4 cellular contexts compared by ENCODE assay signal in the genomic region with DNA sequence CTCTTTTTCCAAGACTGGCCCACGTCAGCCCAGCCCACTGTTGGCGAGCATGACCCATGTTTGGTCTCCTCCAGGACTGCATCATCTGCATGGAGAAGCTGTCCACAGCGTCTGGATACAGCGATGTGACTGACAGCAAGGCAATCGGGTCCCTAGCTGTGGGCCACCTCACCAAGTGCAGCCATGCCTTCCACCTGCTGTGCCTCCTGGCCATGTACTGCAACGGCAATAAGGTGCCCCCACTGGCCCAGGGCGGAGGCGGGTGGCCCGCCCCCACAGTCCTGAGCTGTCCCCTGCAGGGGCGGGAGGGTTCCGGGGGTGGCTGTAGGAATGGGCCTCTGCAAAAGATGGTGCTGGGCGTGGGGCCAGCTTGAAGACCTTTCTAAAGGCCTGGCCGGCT. TPM values are rescaled to one million over a fixed set of nuclear protein-coding genes. Genes with fewer than 3 reads are reported as not detected.
"Had no signal": no experiment of that assay in that cellular context is flagged by ENCODE, and none has a peak within 500 bp of the region (broad histone marks: within the 10 kb centered on the region; RNA-seq: fewer than 3 reads in every experiment).

No MANE protein-coding gene starts in this region.

RNA-seq across cellular contexts. Expression of a gene that starts 40.9 kb away (rescaled TPM):
- total RNA-seq: activated T-helper 1 cell treated with anti-CD3 and anti-CD28 coated beads, Interleukin-12 subunit alpha, Interleukin-12 subunit beta, Interleukin-2, Interleukin-4 antibody, amounts not matched to agents 30 ng/mL and 10 ng/mL and 1 ng/mL, durations not matched to agents 14 hours and 24 hours and 36 hours; astrocyte; cardiac septum; MCF 10A had no signal
